8 cellular contexts compared by ENCODE assay signal in the genomic region with DNA sequence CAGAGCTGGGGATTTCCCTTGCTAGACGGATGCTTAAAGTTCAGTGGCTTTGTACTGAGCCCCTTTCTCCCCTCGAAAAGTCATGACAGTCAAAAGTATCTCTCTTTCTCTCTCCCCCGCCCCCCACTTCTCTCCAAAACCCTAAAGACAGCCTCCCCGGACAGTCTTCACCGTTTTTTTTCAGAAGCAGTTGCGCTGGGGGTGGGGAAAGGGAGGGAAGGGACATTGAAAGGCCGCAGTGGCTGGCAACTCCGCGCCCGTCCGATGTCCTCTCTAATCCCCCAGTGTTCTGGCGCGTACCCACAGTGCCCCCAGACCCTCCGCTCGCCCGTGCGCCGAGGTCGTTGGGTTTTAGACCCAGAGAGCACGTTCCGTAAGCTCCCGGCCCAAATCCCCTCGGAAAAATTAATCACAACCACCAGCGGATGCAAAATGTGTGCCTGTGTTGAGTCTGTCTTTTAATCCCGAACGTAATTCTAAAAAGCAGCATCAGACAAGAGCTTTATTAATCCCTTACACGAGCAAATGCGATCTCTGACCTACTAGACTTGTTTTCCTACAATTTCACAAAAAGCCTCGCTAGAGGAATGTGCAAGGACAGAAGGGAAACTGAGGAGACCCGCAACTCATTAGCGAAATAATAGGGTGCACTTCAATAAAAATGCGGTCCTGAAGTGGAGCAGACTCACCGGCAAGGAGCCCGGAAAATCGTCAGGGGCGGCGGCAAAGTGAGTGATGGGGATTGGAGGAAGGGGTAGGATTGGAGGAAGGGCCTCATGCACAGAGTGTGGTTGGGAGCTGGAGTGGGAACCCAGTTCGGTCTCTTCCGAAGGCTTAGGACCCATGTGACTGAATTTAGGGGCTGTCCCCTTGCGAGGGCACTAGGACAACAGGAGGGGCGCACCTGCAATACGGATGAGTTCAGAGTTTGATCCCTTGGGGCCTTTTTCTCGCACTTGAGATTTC. TPM values are rescaled to one million over a fixed set of nuclear protein-coding genes. Genes with fewer than 3 reads are reported as not detected.
A peak's percentile ranks its signal among the peaks of the same experiment; 100 is the strongest.
DNase-seq lines count a peak whose midpoint lies in the region; ATAC-seq, FAIRE-seq and TF ChIP-seq lines count a peak whose summit lies in the region.

No MANE protein-coding gene starts in this region.

- peaks cover 41% of the 10 kb centered on the region for H3K4me1 Mint-ChIP-seq in activated CD8-positive, alpha-beta T cell treated with anti-CD3 and anti-CD28 coated beads, Interleukin-2, amount 10 ng/mL, durations not matched to agents 7 days and 5 days (ENCODE audit: low read depth)
- peaks cover 55% of the 10 kb centered on the region for H3K4me1 Mint-ChIP-seq in stimulated activated effector memory CD8-positive, alpha-beta T cell treated with anti-CD3 and anti-CD28 coated beads, Interleukin-12 subunit alpha, Interleukin-12 subunit beta, amount 100 ng/mL, for 72 hours

- H3K4me1 ChIP-seq in A673 (ENCODE audit: insufficient read depth, low read length, poor library complexity, severe bottlenecking) = peaks cover 4% of the 10 kb centered on the region
- H3K4me1 ChIP-seq in iPS DF 6.9 (ENCODE audit: control insufficient read depth, insufficient read depth, low read length) = no peaks in the 10 kb centered on the region; the same call in 1 of the 2 replicates

- intact Hi-C loops in A673 (cut with micrococcal nuclease; ENCODE audit: unreplicated experiment) = loop anchor here (10.0 kb wide), 1 partner anchor 270 kb away; no protein-coding TSS in a partner anchor

- no TSS peak for BruUV-seq in A673 (replicated peaks; lab: Mats Ljungman, UMichigan)

- TF ChIP-seq CTCF in A673 (conservative IDR thresholded peaks at IDR 0.05; ENCODE audit: low read depth, low read length) = no peak

- peak overlapping the region; percentile 49 for H3K4me3 ChIP-seq in A673 (ENCODE audit: low read depth, low read length, poor library complexity, severe bottlenecking)
- H3K4me3 ChIP-seq in iPS DF 6.9 (ENCODE audit: low read length) = peak overlapping the region; percentile 28; the same call in 1 of the 2 replicates

- peaks cover 30% of the 10 kb centered on the region for H3K27me3 Mint-ChIP-seq in activated CD8-positive, alpha-beta T cell treated with anti-CD3 and anti-CD28 coated beads, Interleukin-2, amount 10 ng/mL, durations not matched to agents 7 days and 5 days (ENCODE audit: low read depth)

- H3K27ac ChIP-seq in A673 (ENCODE audit: low read depth, low read length, poor library complexity, severe bottlenecking) = no peak overlapping the region
- H3K27ac ChIP-seq in iPS DF 6.9 (ENCODE audit: low read length) = no peak overlapping the region

- H3K36me3 Mint-ChIP-seq in activated CD8-positive, alpha-beta T cell treated with anti-CD3 and anti-CD28 coated beads, Interleukin-2, amount 10 ng/mL, durations not matched to agents 7 days and 5 days (ENCODE audit: low read depth) = peaks cover 2% of the 10 kb centered on the region
- peaks cover 27% of the 10 kb centered on the region for H3K36me3 Mint-ChIP-seq in stimulated activated effector memory CD8-positive, alpha-beta T cell treated with anti-CD3 and anti-CD28 coated beads, Interleukin-12 subunit alpha, Interleukin-12 subunit beta, amount 100 ng/mL, for 72 hours

- H3K27me3 ChIP-seq in A673 (replicated peaks; ENCODE audit: insufficient read depth, low read depth, low read length, poor library complexity) (peaks cover 43% of the 10 kb centered on the region), iPS DF 6.9 (ENCODE audit: control insufficient read depth, insufficient read depth, low read length) (peaks cover 69% of the 10 kb centered on the region)

- H3K9me3 ChIP-seq in A673 (ENCODE audit: low read depth, low read length, poor library complexity, severe bottlenecking) (no peaks in the 10 kb centered on the region), iPS DF 6.9 (ENCODE audit: control insufficient read depth, insufficient read depth, low read length) (no peaks in the 10 kb centered on the region)

- DNase-seq in A673 (ENCODE audit: low spot score) = no peak
- DNase-seq in activated CD8-positive, alpha-beta T cell treated with anti-CD3 and anti-CD28 coated beads, Interleukin-2, amount 10 ng/mL, durations not matched to agents 7 days and 5 days = peak; percentile 53
- DNase-seq in iPS DF 6.9 (ENCODE audit: low read depth, low spot score) = no peak
- no peak for DNase-seq in stimulated activated effector memory CD8-positive, alpha-beta T cell treated with anti-CD3 and anti-CD28 coated beads, Interleukin-12 subunit alpha, Interleukin-12 subunit beta, amount 100 ng/mL, for 72 hours (ENCODE audit: low spot score in 2 of 2)
- no peak for DNase-seq in HuH-7 (ENCODE audit: low spot score)
- DNase-seq in frontal cortex (ENCODE audit: low spot score in 2 of 2) = no peak

- FAIRE-seq in frontal cortex (lab: Jason Lieb, UNC) = no peak

- peak; percentile 2 for ATAC-seq in GM21528 (IDR thresholded peaks at IDR 0.05; ENCODE audit: low FRiP score, unreplicated experiment)
- ATAC-seq in activated CD8-positive, alpha-beta T cell treated with anti-CD3 and anti-CD28 coated beads, Interleukin-2, amount 10 ng/mL, durations not matched to agents 7 days and 5 days = no peak
- ATAC-seq in stimulated activated effector memory CD8-positive, alpha-beta T cell treated with anti-CD3 and anti-CD28 coated beads, Interleukin-12 subunit alpha, Interleukin-12 subunit beta, amount 100 ng/mL, for 72 hours = peak; percentile 0
- ATAC-seq in GM21526 (IDR thresholded peaks at IDR 0.05; ENCODE audit: low FRiP score, unreplicated experiment) = no peak

- H3K4me3 Mint-ChIP-seq in activated CD8-positive, alpha-beta T cell treated with anti-CD3 and anti-CD28 coated beads, Interleukin-2, amount 10 ng/mL, durations not matched to agents 7 days and 5 days = peak overlapping the region; percentile 98
- peak overlapping the region; percentile 96 for H3K4me3 Mint-ChIP-seq in stimulated activated effector memory CD8-positive, alpha-beta T cell treated with anti-CD3 and anti-CD28 coated beads, Interleukin-12 subunit alpha, Interleukin-12 subunit beta, amount 100 ng/mL, for 72 hours

- POLR2A ChIA-PET in A673 (lab: Charles Lee; ENCODE audit: low non-redundant PET) = no interaction called here
- POLR2A ChIA-PET in activated CD8-positive, alpha-beta T cell treated with anti-CD3 and anti-CD28 coated beads, Interleukin-2, amount 10 ng/mL, durations not matched to agents 7 days and 5 days (lab: Charles Lee) = interaction anchor here (1.6 to 4.3 kb wide), 5 partner anchors 12 to 112 kb away, joined by 7 to 45 read pairs (median 17); a partner anchor contains a TSS

- WGBS in iPS DF 6.9 (ENCODE audit: insufficient coverage, insufficient read length) = no CpG with 5 or more reads among the region's 43 CpGs

- CTCF ChIA-PET in A673 (lab: Charles Lee) = interaction anchor here (0.7 kb wide), 1 partner anchor 9 kb away, joined by 3 read pairs; no protein-coding TSS in a partner anchor
- CTCF ChIA-PET in activated CD8-positive, alpha-beta T cell treated with anti-CD3 and anti-CD28 coated beads, Interleukin-2, amount 10 ng/mL, durations not matched to agents 7 days and 5 days (lab: Charles Lee) = interaction anchor here (0.6 to 10.9 kb wide), 16 partner anchors 12 to 268 kb away, joined by 3 to 239 read pairs (median 5); a partner anchor contains a TSS

- H3K36me3 ChIP-seq in A673 (ENCODE audit: insufficient read depth, low read length, poor library complexity, severe bottlenecking) (no peaks in the 10 kb centered on the region), iPS DF 6.9 (ENCODE audit: control insufficient read depth, insufficient read depth, low read length) (no peaks in the 10 kb centered on the region)

- H3K27ac Mint-ChIP-seq in activated CD8-positive, alpha-beta T cell treated with anti-CD3 and anti-CD28 coated beads, Interleukin-2, amount 10 ng/mL, durations not matched to agents 7 days and 5 days = peak overlapping the region; percentile 98
- peak overlapping the region; percentile 98 for H3K27ac Mint-ChIP-seq in stimulated activated effector memory CD8-positive, alpha-beta T cell treated with anti-CD3 and anti-CD28 coated beads, Interleukin-12 subunit alpha, Interleukin-12 subunit beta, amount 100 ng/mL, for 72 hours

- H3K9me3 Mint-ChIP-seq in activated CD8-positive, alpha-beta T cell treated with anti-CD3 and anti-CD28 coated beads, Interleukin-2, amount 10 ng/mL, durations not matched to agents 7 days and 5 days (ENCODE audit: insufficient read depth) = no peaks in the 10 kb centered on the region
- H3K9me3 Mint-ChIP-seq in stimulated activated effector memory CD8-positive, alpha-beta T cell treated with anti-CD3 and anti-CD28 coated beads, Interleukin-12 subunit alpha, Interleukin-12 subunit beta, amount 100 ng/mL, for 72 hours = peaks cover 3% of the 10 kb centered on the region

RNA-seq across cellular contexts. Expression of a gene that starts 12.2 kb away (rescaled TPM):
- total RNA-seq in A673 (2021) (0.09 TPM in 1 of 2 replicates, not detected in the other), frontal cortex (26.9 TPM)
- total RNA-seq in activated CD8-positive, alpha-beta T cell treated with anti-CD3 and anti-CD28 coated beads, Interleukin-2, amount 10 ng/mL, durations not matched to agents 7 days and 5 days = 1 to 10 TPM; 3.7 to 4.2 TPM

Comparison
In these comparisons a context has a peak if more than half of its experiments do, and no peak if none do; other contexts are left out.
1. ATAC-seq: peak in GM21528 (single experiment) and stimulated activated effector memory CD8-positive, alpha-beta T cell treated with anti-CD3 and anti-CD28 coated beads, Interleukin-12 subunit alpha, Interleukin-12 subunit beta, amount 100 ng/mL, for 72 hours (single experiment); none in activated CD8-positive, alpha-beta T cell treated with anti-CD3 and anti-CD28 coated beads, Interleukin-2, amount 10 ng/mL, durations not matched to agents 7 days and 5 days (single experiment) and GM21526 (single experiment).